ENCODE assay signal across 23 cellular contexts in the genomic region with DNA sequence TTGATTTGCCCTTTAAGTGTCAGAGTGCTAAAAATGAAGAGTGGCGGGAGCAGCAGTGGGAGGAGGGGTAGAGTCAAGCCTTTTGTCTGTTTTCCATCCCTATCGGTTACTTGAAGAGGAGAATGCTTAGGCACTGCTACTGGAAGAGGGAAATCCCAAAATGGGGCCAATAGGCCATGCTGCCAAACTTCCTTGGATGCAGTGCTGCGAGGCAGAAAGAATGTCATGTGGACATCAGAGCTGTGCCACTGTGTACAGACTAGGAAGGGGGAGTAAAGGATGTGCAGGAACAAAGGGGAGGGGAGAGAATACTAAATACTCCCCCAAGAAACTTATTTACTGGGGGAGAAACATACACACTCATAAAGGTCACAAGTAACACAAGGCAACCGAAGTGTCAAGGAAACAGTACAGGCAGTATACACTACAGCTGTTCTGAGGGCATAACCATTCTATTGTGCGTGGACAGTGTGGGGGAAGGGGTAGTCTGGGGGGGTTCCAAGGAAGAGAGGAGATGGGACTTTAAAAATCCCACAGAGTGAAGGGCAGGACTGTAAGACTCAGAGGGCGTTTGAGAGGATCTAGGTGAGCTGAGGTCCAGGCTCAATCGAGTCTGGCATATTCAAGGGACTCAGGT.
"Had no signal": no experiment of that assay in that cellular context is flagged by ENCODE, and none has a peak within 500 bp of the region (broad histone marks: within the 10 kb centered on the region; RNA-seq: fewer than 3 reads in every experiment).

No MANE protein-coding gene starts in this region.

- DNase-seq: hypothalamus; kidney; lower lobe of right lung; mammary epithelial cell; mesenchymal stem cell; naive thymus-derived CD8-positive, alpha-beta T cell; nucleus accumbens; pancreas; posterior cingulate gyrus; retina; right lobe of liver; stimulated activated CD4-positive, alpha-beta T cell treated with anti-CD3 and anti-CD28 coated beads, Interleukin-1b, Interleukin-23, amount 100 ng/mL, for 48 hours; stimulated activated CD4-positive, alpha-beta T cell treated with anti-CD3 and anti-CD28 coated beads, Interleukin-2, amount 100 ng/mL, for 48 hours; stimulated activated CD4-positive, alpha-beta T cell treated with anti-CD3 and anti-CD28 coated beads, Interleukin-4, amount 100 ng/mL, for 4 hours; stimulated activated CD8-positive, alpha-beta memory T cell treated with anti-CD3 and anti-CD28 coated beads, Interleukin-4, amount 100 ng/mL, for 48 hours; stimulated activated naive CD4-positive, alpha-beta T cell treated with Interleukin-2 at 50 U/mL for 16 hours; stimulated activated naive CD8-positive, alpha-beta T cell treated with anti-CD3 and anti-CD28 coated beads, Interleukin-15, amount 100 ng/mL, for 72 hours; substantia nigra; uterus had no signal

- H3K9me3 ChIP-seq: lower lobe of right lung, pancreas, prostate gland, right lobe of liver, tibial nerve, uterus had no signal

- ATAC-seq: lower lobe of right lung; naive thymus-derived CD8-positive, alpha-beta T cell; pancreas; right lobe of liver; stimulated activated memory B cell treated with anti-CD40 and anti-IgM and Interleukin-4, amounts not matched to agents 10 μg/mL and 1 μg/mL and 100 μg/mL, for 72 hours; stimulated activated naive CD8-positive, alpha-beta T cell treated with anti-CD3 and anti-CD28 coated beads, Interleukin-15, amount 100 ng/mL, for 72 hours had no signal

- H3K27me3 ChIP-seq: pancreas, right lobe of liver, tibial nerve, uterus had no signal

- H3K27ac ChIP-seq: lower lobe of right lung, pancreas, prostate gland, right lobe of liver, tibial nerve, uterus had no signal

- H3K36me3 ChIP-seq: lower lobe of right lung, pancreas, prostate gland, right lobe of liver, tibial nerve, uterus had no signal

- H3K4me1 ChIP-seq: lower lobe of right lung, pancreas, prostate gland, right lobe of liver, tibial nerve, uterus had no signal

- H3K4me3 ChIP-seq: lower lobe of right lung, pancreas, prostate gland, right lobe of liver, smooth muscle cell, tibial nerve, uterus had no signal
